In the genomic region with DNA sequence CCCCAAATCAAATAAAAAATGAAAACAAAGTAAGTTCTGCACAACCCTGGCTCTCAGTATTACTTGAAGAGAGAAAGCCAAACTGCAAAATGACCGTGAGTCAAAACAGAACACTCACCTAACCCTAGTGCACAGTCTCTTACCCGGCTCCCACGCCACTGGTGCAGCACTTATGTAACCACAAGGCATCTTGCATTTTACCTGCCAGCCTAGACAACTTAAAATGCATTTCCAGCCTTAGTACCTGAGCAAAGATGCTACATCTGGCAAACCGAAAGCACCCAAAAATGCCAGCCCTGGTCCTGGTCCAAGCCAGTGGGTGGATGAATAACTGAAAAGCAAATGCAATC, we compare ENCODE assay signal across 17 cellular contexts. TPM values are rescaled to one million over a fixed set of nuclear protein-coding genes. Genes with fewer than 3 reads are reported as not detected.
A peak's percentile ranks its signal among the peaks of the same experiment; 100 is the strongest.
DNase-seq lines count a peak whose midpoint lies in the region; ATAC-seq and TF ChIP-seq lines count a peak whose summit lies in the region.
"Had no signal": no experiment of that assay in that cellular context is flagged by ENCODE, and none has a peak within 500 bp of the region (broad histone marks: within the 10 kb centered on the region; RNA-seq: fewer than 3 reads in every experiment).

No MANE protein-coding gene starts in this region.

- H3K4me2 ChIP-seq in PC-3 (ENCODE audit: low read length) (no peak overlapping the region), osteoblast (ENCODE audit: insufficient read depth, low read length) (no peak overlapping the region)
- H3K4me2 ChIP-seq: neural progenitor cell, SK-N-SH had no signal

- H3K27ac Mint-ChIP-seq in CD4-positive, alpha-beta T cell: peak overlapping the region; percentile 92
- peak overlapping the region; percentile 13 for H3K27ac Mint-ChIP-seq in activated T-cell treated with anti-CD3 and anti-CD28 coated beads, Interleukin-2, amount 50 U/mL, for 72 hours
- H3K27ac Mint-ChIP-seq: memory B cell, neural progenitor cell had no signal

- H3K4me1 ChIP-seq in PC-3 (ENCODE audit: insufficient read depth, low read length) (peaks cover 10% of the 10 kb centered on the region), osteoblast (ENCODE audit: insufficient read depth, low read length) (no peaks in the 10 kb centered on the region)
- H3K4me1 ChIP-seq: adrenal gland, neural progenitor cell had no signal

- peaks cover 53% of the 10 kb centered on the region for H3K4me1 Mint-ChIP-seq in CD4-positive, alpha-beta T cell (ENCODE audit: low read depth)
- H3K4me1 Mint-ChIP-seq in activated T-cell treated with anti-CD3 and anti-CD28 coated beads, Interleukin-2, amount 50 U/mL, for 72 hours (ENCODE audit: low read depth): peaks cover 70% of the 10 kb centered on the region

- H2AFZ ChIP-seq in PC-3 (ENCODE audit: low read length): no peak overlapping the region
- H2AFZ ChIP-seq in osteoblast (ENCODE audit: low read length): no peak overlapping the region
- H2AFZ ChIP-seq: neural progenitor cell had no signal

- no peaks in the 10 kb centered on the region for H3K27me3 Mint-ChIP-seq in CD4-positive, alpha-beta T cell
- no peaks in the 10 kb centered on the region for H3K27me3 Mint-ChIP-seq in activated T-cell treated with anti-CD3 and anti-CD28 coated beads, Interleukin-2, amount 50 U/mL, for 72 hours (ENCODE audit: low read depth)
- H3K27me3 Mint-ChIP-seq: memory B cell had no signal

- H3K36me3 Mint-ChIP-seq in CD4-positive, alpha-beta T cell (ENCODE audit: low read depth): peaks cover 95% of the 10 kb centered on the region
- peaks cover 10 to 45% of the 10 kb centered on the region in 2 donors for H3K36me3 Mint-ChIP-seq in activated T-cell treated with anti-CD3 and anti-CD28 coated beads, Interleukin-2, amount 50 U/mL, for 72 hours (ENCODE audit: insufficient read depth in 2 of 2)
- H3K36me3 Mint-ChIP-seq: memory B cell, neural progenitor cell had no signal

- H3K79me2 ChIP-seq in PC-3 (ENCODE audit: low read length) (no peaks in the 10 kb centered on the region), osteoblast (ENCODE audit: insufficient read depth, low read length) (no peaks in the 10 kb centered on the region)

- peak overlapping the region; percentile 31 for H3K27ac ChIP-seq in CD4-positive, alpha-beta T cell (ENCODE audit: low read depth, low read length)
- H3K27ac ChIP-seq in PC-3 (ENCODE audit: low read length): no peak overlapping the region
- no peak overlapping the region for H3K27ac ChIP-seq in osteoblast (ENCODE audit: low read depth, low read length)
- H3K27ac ChIP-seq: adrenal gland, neural progenitor cell, WERI-Rb-1 had no signal

- peak overlapping the region; percentile 66 for H3K4me3 Mint-ChIP-seq in CD4-positive, alpha-beta T cell
- peak overlapping the region; percentile 63 to 81 for H3K4me3 Mint-ChIP-seq in activated T-cell treated with anti-CD3 and anti-CD28 coated beads, Interleukin-2, amount 50 U/mL, for 72 hours
- H3K4me3 Mint-ChIP-seq: memory B cell, neural progenitor cell had no signal

- H4K20me1 ChIP-seq in PC-3 (ENCODE audit: low read length) (no peaks in the 10 kb centered on the region), osteoblast (ENCODE audit: insufficient read depth, low read length) (no peaks in the 10 kb centered on the region)

- H3K36me3 ChIP-seq in PC-3 (ENCODE audit: low read depth, low read length) (no peaks in the 10 kb centered on the region), osteoblast (ENCODE audit: insufficient read depth, low read length) (no peaks in the 10 kb centered on the region)
- H3K36me3 ChIP-seq: adrenal gland, neural progenitor cell, WERI-Rb-1 had no signal

- BruUV-seq in PC-3 (replicated peaks; lab: Mats Ljungman, UMichigan): no TSS peak

- no peak overlapping the region for H3K4me3 ChIP-seq in PC-3 (ENCODE audit: low read length)
- H3K4me3 ChIP-seq in osteoblast (ENCODE audit: insufficient read depth, low read length): no peak overlapping the region
- H3K4me3 ChIP-seq: adrenal gland, neural progenitor cell had no signal

- H3F3A ChIP-seq in PC-3 (ENCODE audit: low read length, unreplicated experiment): no peaks in the 10 kb centered on the region

- ATAC-seq in CD4-positive, alpha-beta T cell (ENCODE audit: poor library complexity): peak; percentile 73
- ATAC-seq in PC-3 (no peak), omental fat pad (ENCODE audit: low FRiP score) (peak; percentile 57), GM21576 (IDR thresholded peaks at IDR 0.05; ENCODE audit: unreplicated experiment) (no peak)
- peak; percentile 98 to 99 for ATAC-seq in activated T-cell treated with anti-CD3 and anti-CD28 coated beads, Interleukin-2, amount 50 U/mL, for 72 hours (replicated peaks in 1 of 2)

- no peaks in the 10 kb centered on the region for H3K9me3 Mint-ChIP-seq in CD4-positive, alpha-beta T cell
- H3K9me3 Mint-ChIP-seq in activated T-cell treated with anti-CD3 and anti-CD28 coated beads, Interleukin-2, amount 50 U/mL, for 72 hours: no peaks in the 10 kb centered on the region
- H3K9me3 Mint-ChIP-seq: memory B cell, neural progenitor cell had no signal

- CTCF ChIA-PET in CD4-positive, alpha-beta T cell (lab: Charles Lee): no interaction called here
- CTCF ChIA-PET in PC-3 (lab: Charles Lee): no interaction called here

- POLR2A ChIA-PET in CD4-positive, alpha-beta T cell (lab: Charles Lee): interaction anchor here (1.0 to 1.2 kb wide), 2 partner anchors 34 to 73 kb away, joined by 3 to 5 read pairs; no protein-coding TSS in a partner anchor
- POLR2A ChIA-PET in PC-3 (lab: Charles Lee; ENCODE audit: unreplicated experiment): interaction anchor here (0.6 kb wide), 1 partner anchor 23 kb away, joined by 4 read pairs; no protein-coding TSS in a partner anchor

- TF ChIP-seq CTCF in CD4-positive, alpha-beta T cell (IDR thresholded peaks at IDR 0.05): no peak
- TF ChIP-seq CTCF in PC-3 (conservative IDR thresholded peaks at IDR 0.05; ENCODE audit: low read depth, low read length): no peak
- no peak for TF ChIP-seq CTCF in omental fat pad (IDR thresholded peaks at IDR 0.05)
- no peak for TF ChIP-seq CTCF in osteoblast (IDR thresholded peaks at IDR 0.05; ENCODE audit: extremely low read depth, low read depth, low read length)

- H3K9me3 ChIP-seq in CD4-positive, alpha-beta T cell (ENCODE audit: control insufficient read depth, low read length): no peaks in the 10 kb centered on the region
- H3K9me3 ChIP-seq in PC-3 (ENCODE audit: low read length): no peaks in the 10 kb centered on the region
- H3K9me3 ChIP-seq in osteoblast (ENCODE audit: low read depth, low read length): no peaks in the 10 kb centered on the region
- H3K9me3 ChIP-seq: adrenal gland, SK-N-SH had no signal

- H3K27me3 ChIP-seq in CD4-positive, alpha-beta T cell (ENCODE audit: control insufficient read depth, insufficient read depth, low read length): no peaks in the 10 kb centered on the region
- H3K27me3 ChIP-seq in PC-3 (ENCODE audit: low read length): no peaks in the 10 kb centered on the region
- H3K27me3 ChIP-seq in osteoblast (ENCODE audit: insufficient read depth, low read length): peaks cover 12% of the 10 kb centered on the region
- H3K27me3 ChIP-seq: adrenal gland, neural progenitor cell had no signal

- no peaks in the 10 kb centered on the region for H3K9me2 ChIP-seq in PC-3 (replicated peaks; ENCODE audit: low read length)
- H3K9me2 ChIP-seq: SK-N-SH had no signal

- no peak overlapping the region for H3K9ac ChIP-seq in PC-3 (ENCODE audit: low read length)
- H3K9ac ChIP-seq: neural progenitor cell, SK-N-SH had no signal

- intact Hi-C loops in CD4-positive, alpha-beta T cell (cut with DNase I, micrococcal nuclease): loop anchor here in 1 of 2 experiments (5.0 kb wide), 2 partner anchors 75 to 100 kb away; partner anchors contain the start of gene SIRPD
- intact Hi-C loops in PC-3 (cut with micrococcal nuclease): no loop called here

- peak in 2 of 10 experiments; percentile 21 to 27 for DNase-seq in CD4-positive, alpha-beta T cell
- peak; percentile 1 for DNase-seq in PC-3
- peak; percentile 67 to 75 for DNase-seq in activated T-cell treated with anti-CD3 and anti-CD28 coated beads, Interleukin-2, amount 50 U/mL, for 72 hours
- no peak for DNase-seq in omental fat pad (ENCODE audit: low spot score)
- DNase-seq in osteoblast (ENCODE audit: insufficient read length, low spot score, missing footprints): no peak
- DNase-seq in NAMALWA (ENCODE audit: low spot score): no peak
- no peak for DNase-seq in DMS53 treated with DMSO at 0.1 percent for 48 hours (lab: John Stamatoyannopoulos, UW; ENCODE audit: unreplicated experiment)
- DNase-seq: DMS 273 treated with DMSO at 0.1 percent for 48 hours, MM.1S, SK-N-SH, WERI-Rb-1 had no signal

RNA-seq across cellular contexts. Expression of gene SIRPB1, which starts 12.4 kb away (rescaled TPM):
- 1 to 10 TPM; 7.8 to 8.6 TPM for total RNA-seq in CD4-positive, alpha-beta T cell
- total RNA-seq in PC-3 (2014; rRNA removed): 1.7 and 11.6 TPM in 2 replicates
- total RNA-seq in activated T-cell treated with anti-CD3 and anti-CD28 coated beads, Interleukin-2, amount 50 U/mL, for 72 hours: 1 to 10 TPM in 1 of 2 donors, under 1 TPM in 1; 0.91 to 1.6 TPM
- total RNA-seq in omental fat pad: 10 to 100 TPM in 1 of 4 donors, 1 to 10 TPM in 3; 5.1 to 10.5 (median 8.7) TPM
- total RNA-seq in osteoblast: 0.72 and 1.2 TPM in 2 replicates

RNA-seq across cellular contexts. Expression of gene SIRPG, which starts 25.4 kb away (rescaled TPM):
- total RNA-seq in CD4-positive, alpha-beta T cell: 10 to 100 TPM; 28.0 to 28.3 TPM
- 0.86 TPM in 1 of 2 replicates, not detected in the other for total RNA-seq in PC-3 (2014; rRNA removed)
- 10 to 100 TPM; 37.0 to 55.4 TPM for total RNA-seq in activated T-cell treated with anti-CD3 and anti-CD28 coated beads, Interleukin-2, amount 50 U/mL, for 72 hours
- not detected for total RNA-seq in omental fat pad
- total RNA-seq in osteoblast: not detected in 2 replicates
- total RNA-seq: chondrocyte, glomerular endothelial cell had no signal

Comparison
In these comparisons a context has a peak if more than half of its experiments do, and no peak if none do; other contexts are left out.
1. ATAC-seq: peak in CD4-positive, alpha-beta T cell (single experiment), activated T-cell treated with anti-CD3 and anti-CD28 coated beads, Interleukin-2, amount 50 U/mL, for 72 hours (2 of 2) and omental fat pad (single experiment); none in PC-3 (single experiment) and GM21576 (single experiment).
2. DNase-seq: peak in PC-3 (single experiment) and activated T-cell treated with anti-CD3 and anti-CD28 coated beads, Interleukin-2, amount 50 U/mL, for 72 hours (2 of 2); none in omental fat pad (single experiment), osteoblast (single experiment), NAMALWA (single experiment) and DMS53 treated with DMSO at 0.1 percent for 48 hours (single experiment).
3. RNA of gene SIRPG, which starts 25.4 kb away (total RNA-seq): 37.0 to 55.4 TPM in activated T-cell treated with anti-CD3 and anti-CD28 coated beads, Interleukin-2, amount 50 U/mL, for 72 hours and 28.0 to 28.3 TPM in CD4-positive, alpha-beta T cell; not detected in omental fat pad, 0.86 TPM in PC-3 and not detected in osteoblast; every median in the first group is over 10 times any median in the second.